30 cellular contexts compared by ENCODE assay signal in the genomic region with DNA sequence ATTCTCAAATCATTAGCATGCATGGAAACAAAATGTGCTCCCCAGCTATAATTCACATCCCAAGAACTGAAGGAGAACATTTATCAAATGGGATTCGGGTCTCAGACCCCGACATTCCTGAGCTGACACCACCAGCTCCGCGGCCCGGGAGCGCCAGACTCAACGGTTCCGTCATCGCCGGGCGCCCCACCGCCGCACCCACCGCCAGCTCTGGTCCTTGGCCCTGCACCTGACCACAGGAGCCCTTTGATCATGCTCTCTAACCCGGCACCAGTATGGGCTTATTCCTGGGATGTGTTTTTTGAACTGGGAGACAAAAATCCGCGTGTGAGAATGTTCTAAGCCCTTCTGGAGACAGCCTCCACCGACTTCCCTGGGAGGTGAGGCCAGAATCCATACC.
"Had no signal": no experiment of that assay in that cellular context is flagged by ENCODE, and none has a peak within 500 bp of the region (broad histone marks: within the 10 kb centered on the region; RNA-seq: fewer than 3 reads in every experiment).

No MANE protein-coding gene starts in this region.

- H3K4me1 Mint-ChIP-seq: naive B cell had no signal

- H3K4me3 ChIP-seq: colonic mucosa, gastroesophageal sphincter, heart right ventricle, left lung, mucosa of descending colon, prostate gland, right atrium auricular region, sigmoid colon, skin epidermis, spleen, suprapubic skin, transverse colon, upper lobe of right lung, vagina had no signal

- H3K36me3 ChIP-seq: colonic mucosa, prostate gland, right atrium auricular region, sigmoid colon, transverse colon, upper lobe of right lung, vagina had no signal

- DNase-seq: colonic mucosa; effector CD8-positive, alpha-beta T cell; endodermal cell; foreskin keratinocyte; heart right ventricle; hippocampal formation; left cardiac atrium; left lung; mucosa of descending colon; naive B cell; sigmoid colon; spleen; stimulated activated CD4-positive, alpha-beta T cell treated with anti-CD3 and anti-CD28 coated beads, Interleukin-15, amount 100 ng/mL, for 24 hours; stimulated activated CD4-positive, alpha-beta T cell treated with anti-CD3 and anti-CD28 coated beads, Interleukin-2, amount 100 ng/mL, for 48 hours; stimulated activated naive CD4-positive, alpha-beta T cell; stimulated activated naive CD8-positive, alpha-beta T cell treated with anti-CD3 and anti-CD28 coated beads, Interleukin-15, amount 100 ng/mL, for 72 hours; transverse colon; upper lobe of right lung had no signal

- H3K4me1 ChIP-seq: colonic mucosa, foreskin keratinocyte, right atrium auricular region had no signal

- H3K4me3 Mint-ChIP-seq: dendritic cell treated with granulocyte-macrophage colony-stimulating factor and Interleukin-4, amounts not matched to agents 40 ng/mL and 50 ng/mL, for 4 days; endodermal cell; mesothelial cell of epicardium; naive B cell; natural killer cell treated with Interleukin-12 subunit alpha and Interleukin-12 subunit beta and Interleukin-15 and Interleukin-18, amount 100 ng/mL, for 72 hours; neural crest cell had no signal

- ATAC-seq: esophagus mucosa; foreskin keratinocyte; gastroesophageal sphincter; heart right ventricle; left cardiac atrium; left lung; mucosa of descending colon; natural killer cell treated with Interleukin-12 subunit alpha and Interleukin-12 subunit beta and Interleukin-15 and Interleukin-18, amount 100 ng/mL, for 72 hours; stimulated activated naive CD8-positive, alpha-beta T cell treated with anti-CD3 and anti-CD28 coated beads, Interleukin-15, amount 100 ng/mL, for 72 hours; upper lobe of right lung had no signal

- H3K36me3 Mint-ChIP-seq: mesothelial cell of epicardium; naive B cell; natural killer cell treated with Interleukin-12 subunit alpha and Interleukin-12 subunit beta and Interleukin-15 and Interleukin-18, amount 100 ng/mL, for 72 hours had no signal

- H3K27me3 ChIP-seq: colonic mucosa, foreskin keratinocyte, gastroesophageal sphincter, heart right ventricle, left lung, right atrium auricular region, sigmoid colon, spleen, suprapubic skin, transverse colon, upper lobe of right lung, vagina had no signal

- H3K27ac ChIP-seq: colonic mucosa, epithelial cell of prostate, foreskin keratinocyte, gastroesophageal sphincter, heart right ventricle, left lung, prostate gland, right atrium auricular region, sigmoid colon, skin epidermis, spleen, suprapubic skin, transverse colon, upper lobe of right lung, vagina had no signal

- H3K27me3 Mint-ChIP-seq: dendritic cell treated with granulocyte-macrophage colony-stimulating factor and Interleukin-4, amounts not matched to agents 40 ng/mL and 50 ng/mL, for 4 days; naive B cell; natural killer cell treated with Interleukin-12 subunit alpha and Interleukin-12 subunit beta and Interleukin-15 and Interleukin-18, amount 100 ng/mL, for 72 hours; stimulated activated naive CD8-positive, alpha-beta T cell treated with anti-CD3 and anti-CD28 coated beads, Interleukin-15, amount 100 ng/mL, for 72 hours had no signal

- H3K27ac Mint-ChIP-seq: dendritic cell treated with granulocyte-macrophage colony-stimulating factor and Interleukin-4, amounts not matched to agents 40 ng/mL and 50 ng/mL, for 4 days; endodermal cell; mesothelial cell of epicardium; naive B cell; natural killer cell treated with Interleukin-12 subunit alpha and Interleukin-12 subunit beta and Interleukin-15 and Interleukin-18, amount 100 ng/mL, for 72 hours had no signal

- H3K9me3 ChIP-seq: colonic mucosa, gastroesophageal sphincter, heart right ventricle, left lung, mucosa of descending colon, prostate gland, right atrium auricular region, sigmoid colon, spleen, suprapubic skin, transverse colon, upper lobe of right lung, vagina had no signal

- H3K9me3 Mint-ChIP-seq: dendritic cell treated with granulocyte-macrophage colony-stimulating factor and Interleukin-4, amounts not matched to agents 40 ng/mL and 50 ng/mL, for 4 days; endodermal cell; mesothelial cell of epicardium; naive B cell; natural killer cell treated with Interleukin-12 subunit alpha and Interleukin-12 subunit beta and Interleukin-15 and Interleukin-18, amount 100 ng/mL, for 72 hours; neural crest cell; stimulated activated naive CD8-positive, alpha-beta T cell treated with anti-CD3 and anti-CD28 coated beads, Interleukin-15, amount 100 ng/mL, for 72 hours had no signal
